In genomic region chr20:35541783-35542662, GRCh38 we compare ENCODE assay signal across 8 cellular contexts. TPM values are rescaled to one million over a fixed set of nuclear protein-coding genes. Genes with fewer than 3 reads are reported as not detected.
A peak's percentile ranks its signal among the peaks of the same experiment; 100 is the strongest.
DNase-seq lines count a peak whose midpoint lies in the region; ATAC-seq and TF ChIP-seq lines count a peak whose summit lies in the region.

Gene ERGIC3, plus strand, starts transcription at chr20:35542078. Its CDS starts 20 bp downstream, at chr20:35542098.

- no peak for TF ChIP-seq CTCF in A673 (conservative IDR thresholded peaks at IDR 0.05; ENCODE audit: low read depth, low read length)
- no peak for TF ChIP-seq CTCF in WERI-Rb-1 (IDR thresholded peaks at IDR 0.05; ENCODE audit: low read depth, low read length)
- TF ChIP-seq CTCF in mammary epithelial cell (conservative IDR thresholded peaks at IDR 0.05 in 1 of 2, IDR thresholded peaks at IDR 0.05 in 1 of 2; ENCODE audit: extremely low read depth in 1 of 2, insufficient read depth in 1 of 2, low read depth in 1 of 2, low read length in 2 of 2), result no peak
- TF ChIP-seq CTCF in smooth muscle cell (IDR thresholded peaks at IDR 0.05; ENCODE audit: borderline replicate concordance, insufficient read depth, poor library complexity, severe bottlenecking), result no peak

- intact Hi-C loops in A673 (cut with micrococcal nuclease; ENCODE audit: unreplicated experiment), result no loop called here
- intact Hi-C loops in mammary epithelial cell (cut with micrococcal nuclease), result no loop called here

- H3K27ac ChIP-seq in A673 (ENCODE audit: low read depth, low read length, poor library complexity, severe bottlenecking) (peak within 1 kb of the TSS; percentile 88), WERI-Rb-1 (peak within 1 kb of the TSS; percentile 88), mammary epithelial cell (ENCODE audit: insufficient read depth, low read depth, low read length) (peak within 1 kb of the TSS; percentile 43), smooth muscle cell (ENCODE audit: low read depth) (peak within 1 kb of the TSS; percentile 65)

- DNase-seq in A673 (ENCODE audit: low spot score), result peak; percentile 98
- peak; percentile 97 for DNase-seq in NCI-H2227 treated with DMSO at 0.1 percent for 48 hours (lab: John Stamatoyannopoulos, UW)
- peak; percentile 99 for DNase-seq in WERI-Rb-1
- peak; percentile 92 for DNase-seq in mammary epithelial cell
- peak; percentile 95 for DNase-seq in iPS-NIHi11 (ENCODE audit: low spot score)
- DNase-seq in smooth muscle cell (lab: John Stamatoyannopoulos, UW; ENCODE audit: unreplicated experiment), result peak; percentile 91

- peak within 1 kb of the TSS; percentile 94 for H2AFZ ChIP-seq in mammary epithelial cell (ENCODE audit: low read depth, low read length)
- peak within 1 kb of the TSS; percentile 56 for H2AFZ ChIP-seq in smooth muscle cell (ENCODE audit: low read depth)

- CTCF ChIA-PET in A673 (lab: Charles Lee) (interaction anchor here (0.6 kb wide), 1 partner anchor 20 kb away, joined by 3 read pairs; no protein-coding TSS in a partner anchor), mammary epithelial cell (lab: Charles Lee; ENCODE audit: low non-redundant PET) (no interaction called here)

- in situ Hi-C loops in mammary epithelial cell (cut with MboI; ENCODE audit: low sequenced_read_pairs in 2 of 2), result no loop called here

- H3K4me1 ChIP-seq in A673 (ENCODE audit: insufficient read depth, low read length, poor library complexity, severe bottlenecking) (peaks cover 7% of the 10 kb centered on the region), mammary epithelial cell (ENCODE audit: insufficient read depth, low read length) (peaks cover 5% of the 10 kb centered on the region), smooth muscle cell (ENCODE audit: low read depth) (peaks cover 7% of the 10 kb centered on the region)

- peak; percentile 78 for ATAC-seq in GM18870 (IDR thresholded peaks at IDR 0.05; ENCODE audit: unreplicated experiment)
- ATAC-seq in HG03135 (IDR thresholded peaks at IDR 0.05; ENCODE audit: unreplicated experiment), result peak; percentile 97

- H3K4me3 ChIP-seq in A673 (ENCODE audit: low read depth, low read length, poor library complexity, severe bottlenecking), result peak within 1 kb of the TSS; percentile 84
- peak within 1 kb of the TSS; percentile 84 for H3K4me3 ChIP-seq in WERI-Rb-1 (ENCODE audit: low read depth, low read length)
- peak within 1 kb of the TSS; percentile 76 to 82 (median 82) for H3K4me3 ChIP-seq in mammary epithelial cell (replicated peaks in 1 of 3; ENCODE audit: insufficient read depth in 1 of 3, low read depth in 2 of 3, low read length in 3 of 3)
- peak within 1 kb of the TSS; percentile 75 for H3K4me3 ChIP-seq in smooth muscle cell

- H3K9me3 ChIP-seq in A673 (ENCODE audit: low read depth, low read length, poor library complexity, severe bottlenecking), result no peaks in the 10 kb centered on the region
- H3K9me3 ChIP-seq in WERI-Rb-1 (ENCODE audit: severe bottlenecking), result no peaks in the 10 kb centered on the region
- no peaks in the 10 kb centered on the region for H3K9me3 ChIP-seq in mammary epithelial cell (replicated peaks; ENCODE audit: insufficient read depth, low read length)
- no peaks in the 10 kb centered on the region for H3K9me3 ChIP-seq in smooth muscle cell (replicated peaks; ENCODE audit: low read depth)

- no peaks in the 10 kb centered on the region for H3K27me3 ChIP-seq in A673 (replicated peaks; ENCODE audit: insufficient read depth, low read depth, low read length, poor library complexity)
- H3K27me3 ChIP-seq in WERI-Rb-1 (ENCODE audit: insufficient read depth, low read depth, severe bottlenecking), result no peaks in the 10 kb centered on the region
- H3K27me3 ChIP-seq in mammary epithelial cell (ENCODE audit: insufficient read depth, low read length), result no peaks in the 10 kb centered on the region
- no peaks in the 10 kb centered on the region for H3K27me3 ChIP-seq in smooth muscle cell (ENCODE audit: low read depth)

- peaks cover 10% of the 10 kb centered on the region for H3K79me2 ChIP-seq in mammary epithelial cell (ENCODE audit: insufficient read depth, low read length)
- no peaks in the 10 kb centered on the region for H3K79me2 ChIP-seq in smooth muscle cell (ENCODE audit: low read depth)

- BruUV-seq in A673 (replicated peaks; lab: Mats Ljungman, UMichigan) (no TSS peak), mammary epithelial cell (replicated peaks; lab: Mats Ljungman, UMichigan) (TSS peak; percentile 59)

- dilution Hi-C loops in mammary epithelial cell (cut with HindIII; ENCODE audit: low sequenced_read_pairs), result no loop called here

- POLR2A ChIA-PET in A673 (lab: Charles Lee; ENCODE audit: low non-redundant PET), result interaction anchor here (0.6 kb wide), 1 partner anchor 11 kb away, joined by 7 read pairs; no protein-coding TSS in a partner anchor

- H3K9ac ChIP-seq in mammary epithelial cell (ENCODE audit: insufficient read depth, low read length), result peak within 1 kb of the TSS; percentile 41
- H3K9ac ChIP-seq in smooth muscle cell (ENCODE audit: low read depth), result peak within 1 kb of the TSS; percentile 90

- H3K36me3 ChIP-seq in A673 (ENCODE audit: insufficient read depth, low read length, poor library complexity, severe bottlenecking) (peaks cover 15% of the 10 kb centered on the region), WERI-Rb-1 (peaks cover 26% of the 10 kb centered on the region), mammary epithelial cell (ENCODE audit: insufficient read depth, low read length) (peaks cover 3% of the 10 kb centered on the region), smooth muscle cell (ENCODE audit: low read depth) (no peaks in the 10 kb centered on the region)

- WGBS in mammary epithelial cell (ENCODE audit: low coverage, missing lambda C conversion rate), result 14% methylated on average over 14 of the region's 57 CpGs
- 5% methylated on average over 50 of the region's 57 CpGs for WGBS in smooth muscle cell (ENCODE audit: low lambda C conversion rate)

- H4K20me1 ChIP-seq in mammary epithelial cell (ENCODE audit: insufficient read depth, low read length) (no peaks in the 10 kb centered on the region), smooth muscle cell (ENCODE audit: low read depth) (no peaks in the 10 kb centered on the region)

- H3K4me2 ChIP-seq in mammary epithelial cell (ENCODE audit: insufficient read depth, low read depth, low read length) (peak within 1 kb of the TSS; percentile 86), smooth muscle cell (peak within 1 kb of the TSS; percentile 91)

- peaks cover 4% of the 10 kb centered on the region for H3F3A ChIP-seq in smooth muscle cell (ENCODE audit: low read depth)

RNA-seq across cellular contexts. Expression of gene ERGIC3, which starts in this region (rescaled TPM):
- total RNA-seq in A673 (2021) (256 and 258 TPM in 2 replicates), mammary epithelial cell (100 to 1,000 TPM; 172 to 320 TPM), smooth muscle cell (188 and 245 TPM in 2 replicates)
- polyA plus RNA-seq in mammary epithelial cell (281 TPM), smooth muscle cell (252 and 270 TPM in 2 replicates)
- polyA minus RNA-seq in mammary epithelial cell, result 267 TPM

Comparison
In these comparisons a context has a peak if more than half of its experiments do, and no peak if none do; other contexts are left out.
1. Peak in every context shown above with its lines: DNase-seq, ATAC-seq, H3K4me3 ChIP-seq and H3K27ac ChIP-seq.